ENCODE assay signal across 16 cellular contexts in the genomic region with DNA sequence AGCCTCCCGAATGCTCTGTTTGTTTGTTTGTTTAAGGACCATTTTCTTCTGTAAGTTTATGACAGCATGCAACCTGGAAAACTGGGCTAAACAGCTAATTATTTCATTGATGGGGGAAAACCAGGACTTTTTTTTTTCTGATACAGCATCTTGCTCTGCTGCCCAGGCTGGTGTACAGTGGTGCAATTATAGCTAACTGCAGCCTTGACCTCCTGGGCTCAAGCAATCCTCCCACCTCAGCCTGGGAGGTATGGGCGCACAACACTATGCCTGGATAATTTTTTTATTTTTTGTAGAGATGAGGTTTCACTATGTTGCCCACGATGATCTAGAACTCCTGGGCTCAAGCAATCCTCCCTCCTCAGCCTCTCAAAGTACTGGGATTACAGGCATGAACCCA. TPM values are rescaled to one million over a fixed set of nuclear protein-coding genes. Genes with fewer than 3 reads are reported as not detected.
DNase-seq lines count a peak whose midpoint lies in the region; ATAC-seq, FAIRE-seq and TF ChIP-seq lines count a peak whose summit lies in the region.
"Had no signal": no experiment of that assay in that cellular context is flagged by ENCODE, and none has a peak within 500 bp of the region (broad histone marks: within the 10 kb centered on the region; RNA-seq: fewer than 3 reads in every experiment).

No MANE protein-coding gene starts in this region.

- TF ChIP-seq POLR2A in HepG2 (IDR thresholded peaks at IDR 0.05; ENCODE audit: insufficient read depth in 1 of 2, low read depth in 2 of 2, low read length in 2 of 2) (no peak), right lobe of liver (IDR thresholded peaks at IDR 0.05) (no peak)

- H4K20me1 ChIP-seq in HepG2 (ENCODE audit: insufficient read depth, low read length) = peaks cover 4% of the 10 kb centered on the region; the same call in 1 of the 2 replicates

- H3K4me1 ChIP-seq in HepG2 (ENCODE audit: insufficient read depth, low read length) = peaks cover 33% of the 10 kb centered on the region
- no peaks in the 10 kb centered on the region for H3K4me1 ChIP-seq in right lobe of liver
- peaks cover 30% of the 10 kb centered on the region for H3K4me1 ChIP-seq in psoas muscle

- no peak for TF ChIP-seq RAD21 in HepG2 (CRISPR knock-in tag; IDR thresholded peaks at IDR 0.05)

- H3K27me3 ChIP-seq in HepG2 (ENCODE audit: control insufficient read depth in 1 of 2, insufficient read depth in 2 of 2, low read length in 2 of 2) (no peaks in the 10 kb centered on the region), right lobe of liver (no peaks in the 10 kb centered on the region), psoas muscle (ENCODE audit: insufficient read depth in 3 of 3, low read length in 2 of 3) (no peaks in the 10 kb centered on the region)
- H3K27me3 ChIP-seq: BLaER1 treated with 17β-estradiol and CSF1 and Interleukin-3, amounts not matched to agents 10 nM and 100 nM had no signal

- H3K4me3 Mint-ChIP-seq in glutamatergic neuron (ENCODE audit: unreplicated experiment) = no peak overlapping the region
- H3K4me3 Mint-ChIP-seq: CD4-positive, alpha-beta T cell had no signal

- no peaks in the 10 kb centered on the region for H3K36me3 Mint-ChIP-seq in glutamatergic neuron (ENCODE audit: unreplicated experiment)

- H3K27me3 Mint-ChIP-seq in glutamatergic neuron (ENCODE audit: unreplicated experiment) = no peaks in the 10 kb centered on the region
- H3K27me3 Mint-ChIP-seq: CD4-positive, alpha-beta T cell had no signal

- H3K9me3 ChIP-seq in HepG2 (ENCODE audit: low read length) (no peaks in the 10 kb centered on the region), right lobe of liver (no peaks in the 10 kb centered on the region), psoas muscle (no peaks in the 10 kb centered on the region)

- H3K27ac ChIP-seq in HepG2 (ENCODE audit: extremely low read length, insufficient read depth, low read length) (no peak overlapping the region), right lobe of liver (no peak overlapping the region), psoas muscle (peak overlapping the region; percentile 58)
- H3K27ac ChIP-seq: BLaER1 treated with 17β-estradiol and CSF1 and Interleukin-3, amounts not matched to agents 10 nM and 100 nM; HL-60 had no signal

- 85% methylated on average over 3 of the region's 3 CpGs for WGBS in HepG2 (ENCODE audit: low lambda C conversion rate)
- 100% methylated on average over 3 of the region's 3 CpGs for WGBS in right lobe of liver (ENCODE audit: insufficient coverage, low coverage, low lambda C conversion rate, missing lambda C conversion rate)
- 64 to 75% (median 66%) methylated on average over 3 of the region's 3 CpGs for WGBS in psoas muscle, 3 donors

- CTCF ChIA-PET in HepG2 (lab: Yijun Ruan, JAX; ENCODE audit: low intra/inter-chr PET ratio, low total read pairs) = no interaction called here

- peaks cover 6% of the 10 kb centered on the region for H3K4me1 Mint-ChIP-seq in glutamatergic neuron (ENCODE audit: low read depth, unreplicated experiment)

- no peak for FAIRE-seq in HepG2 (lab: Jason Lieb, UNC)
- FAIRE-seq: GM18507 had no signal

- no TSS peak for BruUV-seq in HepG2 (replicated peaks; lab: Mats Ljungman, UMichigan)

- no peak overlapping the region for H3K27ac Mint-ChIP-seq in glutamatergic neuron (ENCODE audit: unreplicated experiment)
- H3K27ac Mint-ChIP-seq: CD4-positive, alpha-beta T cell had no signal

- no peak overlapping the region for H2AFZ ChIP-seq in HepG2 (ENCODE audit: low read length)

- TF ChIP-seq CTCF in HepG2 (CRISPR knock-in tag; IDR thresholded peaks at IDR 0.05) (no peak), right lobe of liver (IDR thresholded peaks at IDR 0.05) (no peak), psoas muscle (IDR thresholded peaks at IDR 0.05) (no peak), glutamatergic neuron (IDR thresholded peaks at IDR 0.05; ENCODE audit: partially characterized antibody, unreplicated experiment) (no peak)

- H3K9ac ChIP-seq in HepG2 (ENCODE audit: insufficient read depth, low read depth, low read length) = no peak overlapping the region
- H3K9ac ChIP-seq: BLaER1 treated with 17β-estradiol and CSF1 and Interleukin-3, amounts not matched to agents 10 nM and 100 nM had no signal

- H3K9me3 Mint-ChIP-seq in glutamatergic neuron (ENCODE audit: unreplicated experiment) = no peaks in the 10 kb centered on the region
- H3K9me3 Mint-ChIP-seq: CD4-positive, alpha-beta T cell had no signal

- peaks cover 52% of the 10 kb centered on the region for H3K79me2 ChIP-seq in HepG2 (ENCODE audit: insufficient read depth, low read length)

- H3K4me3 ChIP-seq in HepG2 (replicated peaks in 1 of 3; ENCODE audit: insufficient read depth in 1 of 3, low read depth in 2 of 3, low read length in 3 of 3) = no peak overlapping the region
- H3K4me3 ChIP-seq in right lobe of liver = no peak overlapping the region
- H3K4me3 ChIP-seq in psoas muscle = peak overlapping the region; percentile 43
- H3K4me3 ChIP-seq: BLaER1 treated with 17β-estradiol and CSF1 and Interleukin-3, amounts not matched to agents 10 nM and 100 nM had no signal

- H3K4me2 ChIP-seq in HepG2 (ENCODE audit: low read depth, low read length) = no peak overlapping the region
- H3K4me2 ChIP-seq: BLaER1 treated with 17β-estradiol and CSF1 and Interleukin-3, amounts not matched to agents 10 nM and 100 nM had no signal

- POLR2A ChIA-PET in HepG2 (lab: Yijun Ruan, JAX) = no interaction called here

- in situ Hi-C loops in HepG2 (cut with HindIII; ENCODE audit: extremely low pct_ligation_motif_present, low pct_unique_long_range_greater_than_20kb) = no loop called here

- DNase-seq in HepG2 (ENCODE audit: low spot score) (no peak), right lobe of liver (no peak), left kidney (ENCODE audit: low read depth, low spot score) (peak; percentile 30), psoas muscle (no peak), NCI-H1694 (lab: John Stamatoyannopoulos, UW) (no peak), NCI-H1694 treated with DMSO at 0.1 percent for 48 hours (lab: John Stamatoyannopoulos, UW) (no peak), glutamatergic neuron (no peak)
- no peak for DNase-seq in effector CD4-positive, alpha-beta T cell
- DNase-seq: ACHN; Calu3; CD4-positive, alpha-beta T cell; DMS 273 treated with DMSO at 0.1 percent for 48 hours had no signal

- ATAC-seq in HepG2 (peak; percentile 58; the same call in 2 of the 3 replicates), right lobe of liver (no peak), psoas muscle (peak in 1 of 4 donors; percentile 34)
- ATAC-seq: HCT116 had no signal

- H3K36me3 ChIP-seq in HepG2 (replicated peaks in 1 of 2; ENCODE audit: control insufficient read depth in 1 of 2, insufficient read depth in 2 of 2, low read length in 2 of 2) = peaks cover 3 to 5% of the 10 kb centered on the region in 2 experiments; a peak in 4 of 5 replicates
- peaks cover 0 to 6% (median 0%) of the 10 kb centered on the region in 4 donors for H3K36me3 ChIP-seq in right lobe of liver
- H3K36me3 ChIP-seq in psoas muscle (ENCODE audit: insufficient read depth in 1 of 2, low read depth in 1 of 2) = peaks cover 0 to 24% of the 10 kb centered on the region in 2 donors

- intact Hi-C loops in HepG2 (cut with micrococcal nuclease; ENCODE audit: unreplicated experiment) = loop anchor here (5.0 kb wide), 1 partner anchor 36 kb away; the partner anchor contains the start of gene GPATCH8
- intact Hi-C loops in right lobe of liver (cut with DNase I) = no loop called here
- intact Hi-C loops in psoas muscle (cut with DNase I) = loop anchor here (5.0 kb wide), 2 partner anchors 34 to 39 kb away; no protein-coding TSS in a partner anchor

- TF ChIP-seq EP300 in HepG2 (IDR thresholded peaks at IDR 0.05; ENCODE audit: low read depth in 2 of 2, low read length in 2 of 2) = no peak
- TF ChIP-seq EP300 in HepG2 (CRISPR knock-in tag; IDR thresholded peaks at IDR 0.05; ENCODE audit: borderline replicate concordance) = no peak

TF ChIP-seq in HepG2, 621 proteins besides CTCF, POLR2A, EP300 and RAD21 (continues in another document):
- TF ChIP-seq ZNF362 (CRISPR knock-in tag; IDR thresholded peaks at IDR 0.05; ENCODE audit: borderline replicate concordance) = peak; percentile 44; the same call in 1 of the 2 replicates

RNA-seq across cellular contexts. Expression of gene GPATCH8, which starts 37.3 kb away (rescaled TPM):
- total RNA-seq in HepG2 (2016; rRNA removed; fragmentation: Illumina TruSeq; extraction: Trizol) (21.5 and 37.7 TPM in 2 replicates), right lobe of liver (10 to 100 TPM in 4 of 6 experiments, 1 to 10 TPM in 2; 8.1 to 14.4 (median 13.1) TPM), psoas muscle (10 to 100 TPM; 16.5 to 28.1 (median 21.7) TPM), glutamatergic neuron (ENCODE audit: unreplicated experiment) (62.6 TPM)
- total RNA-seq in HepG2 (2016; cell fraction: cytosol; rRNA removed; fragmentation: Illumina TruSeq; extraction: Trizol; ENCODE audit: low read depth) = 10.8 and 13.1 TPM in 2 replicates
- 22.3 and 35.2 TPM in 2 replicates for total RNA-seq in HepG2 (2016; cell fraction: insoluble cytoplasmic fraction; rRNA removed; fragmentation: Illumina TruSeq; extraction: Trizol)
- total RNA-seq in HepG2 (2016; cell fraction: membrane; rRNA removed; fragmentation: Illumina TruSeq; extraction: Trizol) = 11.2 and 12.6 TPM in 2 replicates
- 49.3 and 55.3 TPM in 2 replicates for total RNA-seq in HepG2 (2016; cell fraction: nucleus; rRNA removed; fragmentation: Illumina TruSeq; extraction: Trizol)
- polyA plus RNA-seq in HepG2 (2011; rRNA removed) (19.8 and 20.7 TPM in 2 replicates), psoas muscle (10 to 100 TPM in 2 of 3 donors, 1 to 10 TPM in 1; 5.7 to 23.5 (median 11.9) TPM)
- 6.0 and 7.9 TPM in 2 replicates for polyA plus RNA-seq in HepG2 (2011; cell fraction: cytosol; rRNA removed)
- polyA plus RNA-seq in HepG2 (2011; cell fraction: nucleus; rRNA removed) = 24.4 and 28.4 TPM in 2 replicates
- 21.5 and 23.5 TPM in 2 replicates for polyA plus RNA-seq in HepG2 (2012)
- polyA plus RNA-seq in HepG2 (2016; cell fraction: cytosol; fragmentation: Illumina TruSeq; extraction: Trizol; ENCODE audit: low read depth) = 0.87 and 1.2 TPM in 2 replicates
- polyA plus RNA-seq in HepG2 (2016; cell fraction: insoluble cytoplasmic fraction; fragmentation: Illumina TruSeq; extraction: Trizol; ENCODE audit: low read depth) = 15.4 and 18.6 TPM in 2 replicates
- polyA plus RNA-seq in HepG2 (2016; cell fraction: membrane; fragmentation: Illumina TruSeq; extraction: Trizol; ENCODE audit: low read depth) = 2.7 and 3.2 TPM in 2 replicates
- 46.4 and 56.1 TPM in 2 replicates for polyA plus RNA-seq in HepG2 (2016; cell fraction: nucleus; fragmentation: Illumina TruSeq; extraction: Trizol; ENCODE audit: insufficient read depth, low read depth)
- polyA minus RNA-seq in HepG2 (2011; rRNA and poly(A)+ RNA removed; ENCODE audit: low replicate concordance) = 26.0 and 26.7 TPM in 2 replicates
- polyA minus RNA-seq in HepG2 (2011; cell fraction: cytosol; rRNA and poly(A)+ RNA removed) = 14.5 and 16.8 TPM in 2 replicates
- 55.7 and 58.8 TPM in 2 replicates for polyA minus RNA-seq in HepG2 (2011; cell fraction: nucleus; rRNA and poly(A)+ RNA removed)

Comparison
In these comparisons a context has a peak if more than half of its experiments do, and no peak if none do; other contexts are left out.
1. intact Hi-C loops: an anchor here in HepG2 (5.0 kb wide) and psoas muscle (5.0 kb wide); none called in right lobe of liver.